ENCODE assay signal across 8 cellular contexts in genomic region chr7:140060788-140061606, GRCh38.
DNase-seq lines count a peak whose midpoint lies in the region; ATAC-seq and TF ChIP-seq lines count a peak whose summit lies in the region.

No MANE protein-coding gene starts in this region.

- peak overlapping the region; percentile 82 to 95 (median 91); a peak in 15 of 22 replicates for H3K9ac ChIP-seq in BLaER1 treated with 17β-estradiol and CSF1 and Interleukin-3, amounts not matched to agents 10 nM and 100 nM
- peak overlapping the region in 1 of 2 donors; percentile 88 for H3K9ac ChIP-seq in mucosa of rectum (ENCODE audit: low read depth in 1 of 2, low read length in 2 of 2)

- no peak for TF ChIP-seq CTCF in brain microvascular endothelial cell (IDR thresholded peaks at IDR 0.05; ENCODE audit: low read depth, low read length, missing control alignments)

- DNase-seq in NCI-H1694 treated with DMSO at 0.1 percent for 48 hours (lab: John Stamatoyannopoulos, UW) = peak; percentile 5
- peak; percentile 53 for DNase-seq in brain microvascular endothelial cell
- no peak for DNase-seq in SW480 (ENCODE audit: low spot score)

- H3K4me2 ChIP-seq in BLaER1 treated with 17β-estradiol and CSF1 and Interleukin-3, amounts not matched to agents 10 nM and 100 nM = peak overlapping the region; percentile 83 to 96 (median 91)

- no peaks in the 10 kb centered on the region for H3K27me3 ChIP-seq in BLaER1 treated with 17β-estradiol and CSF1 and Interleukin-3, amounts not matched to agents 10 nM and 100 nM
- H3K27me3 ChIP-seq in brain microvascular endothelial cell (replicated peaks) = no peaks in the 10 kb centered on the region
- no peaks in the 10 kb centered on the region for H3K27me3 ChIP-seq in mucosa of rectum (ENCODE audit: control insufficient read depth in 2 of 2, insufficient read depth in 2 of 2, low read length in 2 of 2)

- peaks cover 21 to 60% (median 34%) of the 10 kb centered on the region in 10 experiments for H3K4me1 ChIP-seq in BLaER1 treated with 17β-estradiol and CSF1 and Interleukin-3, amounts not matched to agents 10 nM and 100 nM
- peaks cover 27 to 37% of the 10 kb centered on the region in 2 donors for H3K4me1 ChIP-seq in mucosa of rectum (ENCODE audit: control insufficient read depth in 2 of 2, insufficient read depth in 2 of 2, low read length in 2 of 2)

- peak overlapping the region in 3 of 11 experiments; percentile 89 to 91 (median 90); a peak in 2 of 22 replicates for H3K27ac ChIP-seq in BLaER1 treated with 17β-estradiol and CSF1 and Interleukin-3, amounts not matched to agents 10 nM and 100 nM
- peak overlapping the region; percentile 8 for H3K27ac ChIP-seq in brain microvascular endothelial cell
- peak overlapping the region; percentile 82 to 92 for H3K27ac ChIP-seq in mucosa of rectum (ENCODE audit: low read depth in 2 of 2, low read length in 2 of 2)

- peaks cover 0 to 58% (median 29%) of the 10 kb centered on the region in 11 experiments; a peak in 16 of 22 replicates for H4K20me1 ChIP-seq in BLaER1 treated with 17β-estradiol and CSF1 and Interleukin-3, amounts not matched to agents 10 nM and 100 nM

- in situ Hi-C loops in brain microvascular endothelial cell (cut with HindIII; ENCODE audit: low pct_ligation_motif_present, low sequenced_read_pairs) = no loop called here

- H3K4me3 ChIP-seq in BLaER1 treated with 17β-estradiol and CSF1 and Interleukin-3, amounts not matched to agents 10 nM and 100 nM = peak overlapping the region; percentile 78 to 96 (median 86); a peak in 17 of 20 replicates
- H3K4me3 ChIP-seq in brain microvascular endothelial cell (ENCODE audit: low read depth, low read length) (no peak overlapping the region), mucosa of rectum (ENCODE audit: low read length in 2 of 2) (peak overlapping the region; percentile 67 to 85)

- ATAC-seq in GM21367 (IDR thresholded peaks at IDR 0.05; ENCODE audit: unreplicated experiment) = no peak
- no peak for ATAC-seq in HG02759 (IDR thresholded peaks at IDR 0.05; ENCODE audit: unreplicated experiment)
- no peak for ATAC-seq in GM19455 (IDR thresholded peaks at IDR 0.05; ENCODE audit: unreplicated experiment)

- peaks cover 5 to 25% (median 19%) of the 10 kb centered on the region in 11 experiments; a peak in 21 of 22 replicates for H3K36me3 ChIP-seq in BLaER1 treated with 17β-estradiol and CSF1 and Interleukin-3, amounts not matched to agents 10 nM and 100 nM
- peaks cover 2% of the 10 kb centered on the region for H3K36me3 ChIP-seq in brain microvascular endothelial cell (replicated peaks)
- peaks cover 4 to 17% of the 10 kb centered on the region in 2 donors for H3K36me3 ChIP-seq in mucosa of rectum (ENCODE audit: control insufficient read depth in 2 of 2, insufficient read depth in 2 of 2, low read length in 2 of 2)

- H3K9me3 ChIP-seq in BLaER1 treated with 17β-estradiol and CSF1 and Interleukin-3, amounts not matched to agents 10 nM and 100 nM (replicated peaks in 1 of 11) = peaks cover 4 to 14% (median 8%) of the 10 kb centered on the region in 11 experiments; a peak in 21 of 22 replicates
- H3K9me3 ChIP-seq in mucosa of rectum (ENCODE audit: control insufficient read depth in 2 of 2, low read length in 2 of 2) = no peaks in the 10 kb centered on the region
